ENCODE assay signal across 21 cellular contexts in genomic region chr10:33150904-33151303, GRCh38.
DNase-seq lines count a peak whose midpoint lies in the region; ATAC-seq lines count a peak whose summit lies in the region.
"Had no signal": no experiment of that assay in that cellular context is flagged by ENCODE, and none has a peak within 500 bp of the region (broad histone marks: within the 10 kb centered on the region; RNA-seq: fewer than 3 reads in every experiment).

No MANE protein-coding gene starts in this region.

- peak overlapping the region in 7 of 8 donors; percentile 52 to 82 (median 69) for H3K4me3 Mint-ChIP-seq in CD4-positive, alpha-beta memory T cell
- H3K4me3 Mint-ChIP-seq in T-cell (peak overlapping the region in 1 of 3 donors; percentile 18), memory B cell (peak overlapping the region; percentile 52)

- H3K27me3 ChIP-seq in CD4-positive, alpha-beta memory T cell (ENCODE audit: insufficient read depth, low read length), result no peaks in the 10 kb centered on the region
- H3K27me3 ChIP-seq: BLaER1 had no signal

- peak overlapping the region; percentile 64 for H3K27ac ChIP-seq in CD4-positive, alpha-beta memory T cell (ENCODE audit: low read depth, low read length)
- H3K27ac ChIP-seq: BLaER1, GM23248, PC-9 had no signal

- CTCF ChIA-PET in CD4-positive, alpha-beta memory T cell (lab: Charles Lee; ENCODE audit: partially characterized antibody), result interaction anchor here (1.2 to 6.3 kb wide), 4 partner anchors 18 to 36 kb away, joined by 3 to 89 read pairs (median 4); no protein-coding TSS in a partner anchor
- CTCF ChIA-PET in T-cell (lab: Charles Lee), result interaction anchor here in 1 of 2 donors (1.2 kb wide), 1 partner anchor 12 kb away, joined by 3 read pairs; no protein-coding TSS in a partner anchor

- no peaks in the 10 kb centered on the region for H3K27me3 Mint-ChIP-seq in CD4-positive, alpha-beta memory T cell
- no peaks in the 10 kb centered on the region for H3K27me3 Mint-ChIP-seq in T-cell
- H3K27me3 Mint-ChIP-seq in memory B cell, result no peaks in the 10 kb centered on the region

- no peaks in the 10 kb centered on the region for H3K9me3 ChIP-seq in CD4-positive, alpha-beta memory T cell (ENCODE audit: control insufficient read depth in 1 of 2, low read length in 2 of 2)
- H3K9me3 ChIP-seq: BLaER1 had no signal

- intact Hi-C loops in CD4-positive, alpha-beta memory T cell (cut with micrococcal nuclease), result loop anchor here (1.0 to 10.0 kb wide), 3 partner anchors 12 to 896 kb away; partner anchors contain the start of gene ITGB1

- no peaks in the 10 kb centered on the region for H3K36me3 ChIP-seq in CD4-positive, alpha-beta memory T cell (ENCODE audit: insufficient read depth, low read length)
- H3K36me3 ChIP-seq: BLaER1 had no signal

- peak; percentile 61 to 79 (median 73) for DNase-seq in CD4-positive, alpha-beta memory T cell
- DNase-seq in DMS53 treated with DMSO at 0.1 percent for 48 hours (lab: John Stamatoyannopoulos, UW; ENCODE audit: unreplicated experiment), result peak; percentile 30
- peak in 1 of 34 experiments; percentile 23 for DNase-seq in T-cell
- DNase-seq in memory B cell (ENCODE audit: low spot score in 2 of 2), result peak in 1 of 2 donors; percentile 12
- no peak for DNase-seq in activated CD4-positive, CD25-positive, alpha-beta regulatory T cell (lab: John Stamatoyannopoulos, UW)
- DNase-seq in NCI-H446 (lab: John Stamatoyannopoulos, UW), result no peak
- DNase-seq: Calu3, DMS79 treated with DMSO at 0.1 percent for 48 hours, GF-D8, GM23248, KBM-7, NCI-H1092 treated with DMSO at 0.1 percent for 48 hours, NCI-H1694, NCI-H2107, NCI-H226, NCI-H526 treated with DMSO at 0.1 percent for 48 hours had no signal

- peaks cover 53 to 80% (median 67%) of the 10 kb centered on the region in 4 donors for H3K4me1 Mint-ChIP-seq in CD4-positive, alpha-beta memory T cell
- H3K4me1 Mint-ChIP-seq in T-cell, result peaks cover 60 to 74% (median 61%) of the 10 kb centered on the region in 3 donors
- peaks cover 43% of the 10 kb centered on the region for H3K4me1 Mint-ChIP-seq in memory B cell

- peak; percentile 44 to 55 (median 51) for ATAC-seq in T-cell (replicated peaks in 1 of 4)
- peak; percentile 56 for ATAC-seq in memory B cell (ENCODE audit: low read depth)
- ATAC-seq in HG02571 (IDR thresholded peaks at IDR 0.05; ENCODE audit: unreplicated experiment), result no peak
- ATAC-seq: HCT116, SK-N-SH treated with all-trans-retinoic acid at 6 μM for 48 hours had no signal

- POLR2A ChIA-PET in CD4-positive, alpha-beta memory T cell (lab: Charles Lee; ENCODE audit: partially characterized antibody), result interaction anchor here (0.9 to 39.0 kb wide), 6 partner anchors 32 to 773 kb away, joined by 3 to 2213 read pairs (median 6); no protein-coding TSS in a partner anchor
- POLR2A ChIA-PET in T-cell (lab: Charles Lee), result interaction anchor here in 1 of 2 donors (0.7 to 0.9 kb wide), 2 partner anchors 10 to 12 kb away, joined by 3 read pairs; no protein-coding TSS in a partner anchor

- H3K36me3 Mint-ChIP-seq in CD4-positive, alpha-beta memory T cell, result peaks cover 3 to 4% of the 10 kb centered on the region in 2 donors
- H3K36me3 Mint-ChIP-seq in T-cell (peaks cover 4% of the 10 kb centered on the region), memory B cell (no peaks in the 10 kb centered on the region)

- H3K9me3 Mint-ChIP-seq in CD4-positive, alpha-beta memory T cell, result peaks cover 0 to 4% (median 0%) of the 10 kb centered on the region in 8 donors
- H3K9me3 Mint-ChIP-seq in T-cell, result peaks cover 0 to 3% (median 3%) of the 10 kb centered on the region in 3 donors
- H3K9me3 Mint-ChIP-seq in memory B cell, result peaks cover 3% of the 10 kb centered on the region

- H3K27ac Mint-ChIP-seq in CD4-positive, alpha-beta memory T cell, result peak overlapping the region; percentile 91 to 99 (median 98)
- H3K27ac Mint-ChIP-seq in T-cell (peak overlapping the region; percentile 75 to 81), memory B cell (peak overlapping the region; percentile 95)

- H3K4me3 ChIP-seq in CD4-positive, alpha-beta memory T cell (ENCODE audit: low read length in 2 of 2), result peak overlapping the region in 1 of 2 donors; percentile 2
- H3K4me3 ChIP-seq: BLaER1, GM23248, PC-9 had no signal

- H3K4me1 ChIP-seq in CD4-positive, alpha-beta memory T cell (ENCODE audit: insufficient read depth, low read length), result peaks cover 62% of the 10 kb centered on the region

Comparison
In these comparisons a context has a peak if more than half of its experiments do, and no peak if none do; other contexts are left out.
1. DNase-seq: peak in CD4-positive, alpha-beta memory T cell (5 of 5) and DMS53 treated with DMSO at 0.1 percent for 48 hours (single experiment); none in activated CD4-positive, CD25-positive, alpha-beta regulatory T cell (0 of 4) and NCI-H446 (0 of 2).
2. Peak in every context shown above with its lines, with median percentiles within 50 percentile points of each other: H3K27ac Mint-ChIP-seq.